30 cellular contexts compared by ENCODE assay signal in the genomic region with DNA sequence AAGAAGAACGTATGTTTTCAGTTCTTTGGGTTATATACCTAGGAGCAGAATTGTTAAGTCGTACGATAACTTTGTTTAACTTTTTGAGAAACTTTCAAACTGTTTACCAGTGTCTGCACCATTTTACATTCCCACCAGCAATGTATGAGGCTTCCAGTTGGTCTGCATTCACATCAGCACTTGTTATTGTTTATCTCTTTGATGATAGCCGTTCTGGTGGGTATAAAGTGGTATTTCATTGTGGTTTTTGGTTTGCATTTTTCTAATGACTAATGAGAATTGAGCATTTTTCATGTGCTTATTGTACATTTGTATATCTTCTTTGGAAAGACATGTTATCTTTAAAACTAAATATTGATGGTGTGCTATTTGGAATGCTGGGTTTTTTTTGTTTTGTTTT. TPM values are rescaled to one million over a fixed set of nuclear protein-coding genes. Genes with fewer than 3 reads are reported as not detected.
DNase-seq lines count a peak whose midpoint lies in the region; ATAC-seq and TF ChIP-seq lines count a peak whose summit lies in the region.
"Had no signal": no experiment of that assay in that cellular context is flagged by ENCODE, and none has a peak within 500 bp of the region (broad histone marks: within the 10 kb centered on the region; RNA-seq: fewer than 3 reads in every experiment).

No MANE protein-coding gene starts in this region.

- H3K4me1 ChIP-seq in HEK293 (ENCODE audit: control insufficient read depth, insufficient read depth, low read length): no peaks in the 10 kb centered on the region
- H3K4me1 ChIP-seq in adipocyte (ENCODE audit: control insufficient read depth, insufficient read depth, low read length): peaks cover 24% of the 10 kb centered on the region
- H3K4me1 ChIP-seq in PC-3 (ENCODE audit: insufficient read depth, low read length): peaks cover 17% of the 10 kb centered on the region
- H3K4me1 ChIP-seq: upper lobe of right lung had no signal

- ATAC-seq in HG03108 (IDR thresholded peaks at IDR 0.05; ENCODE audit: unreplicated experiment) (no peak), PC-3 (no peak), left ventricle myocardium superior (no peak)
- ATAC-seq: activated naive CD8-positive, alpha-beta T cell treated with anti-CD3 and anti-CD28 coated beads, Interleukin-2, amount 50 U/mL, for 24 hours; HepG2; upper lobe of right lung had no signal

- H3K9me3 ChIP-seq in AG04450 (ENCODE audit: control insufficient read depth, insufficient read depth, low read length) (no peaks in the 10 kb centered on the region), HEK293 (ENCODE audit: control insufficient read depth, insufficient read depth, low read depth, low read length) (no peaks in the 10 kb centered on the region), adipocyte (ENCODE audit: control insufficient read depth, low read length) (no peaks in the 10 kb centered on the region), PC-3 (ENCODE audit: low read length) (no peaks in the 10 kb centered on the region)
- H3K9me3 ChIP-seq: BE2C, upper lobe of right lung had no signal

- H3K4me2 ChIP-seq in PC-3 (ENCODE audit: low read length): no peak overlapping the region

- peaks cover 5 to 24% of the 10 kb centered on the region in 2 experiments for H3K36me3 ChIP-seq in HEK293 (ENCODE audit: control insufficient read depth in 2 of 2, insufficient read depth in 1 of 2, low read length in 2 of 2)
- H3K36me3 ChIP-seq in adipocyte (ENCODE audit: control insufficient read depth, insufficient read depth, low read length, severe bottlenecking): peaks cover 34% of the 10 kb centered on the region
- H3K36me3 ChIP-seq in PC-3 (ENCODE audit: low read depth, low read length): peaks cover 19% of the 10 kb centered on the region; the same call in 1 of the 2 replicates

- POLR2A ChIA-PET in AG04450 (lab: Yijun Ruan, JAX) (no interaction called here), HEK293 (lab: Yijun Ruan, JAX) (no interaction called here), PC-3 (lab: Charles Lee; ENCODE audit: unreplicated experiment) (no interaction called here)

- H3K27ac ChIP-seq in AG04450 (ENCODE audit: low read depth, low read length) (no peak overlapping the region), HEK293 (ENCODE audit: extremely low read depth, low read depth, low read length) (no peak overlapping the region), PC-3 (ENCODE audit: low read length) (no peak overlapping the region)
- H3K27ac ChIP-seq: upper lobe of right lung had no signal

- peak; percentile 63 for DNase-seq in AG04450 (ENCODE audit: low read depth, low spot score)
- peak; percentile 27 for DNase-seq in adipocyte (ENCODE audit: low read depth)
- peak; percentile 30 for DNase-seq in fibroblast of pulmonary artery (ENCODE audit: low read depth)
- no peak for DNase-seq in NCI-H82 (lab: John Stamatoyannopoulos, UW)
- no peak for DNase-seq in PC-3
- no peak for DNase-seq in left ventricle myocardium superior
- DNase-seq: 8988T; activated CD4-positive, alpha-beta T cell treated with anti-CD3 and anti-CD28 coated beads, Interleukin-2, amount 50 U/mL, for 1 hour; activated CD4-positive, CD25-positive, alpha-beta regulatory T cell; activated gamma-delta T cell treated with Interleukin-2 at 50 U/mL for 16 hours; activated naive CD8-positive, alpha-beta T cell treated with anti-CD3 and anti-CD28 coated beads, Interleukin-2, amount 50 U/mL, for 24 hours; activated T-cell treated with anti-CD3 and anti-CD28 coated beads, Interleukin-2, amount 50 U/mL, for 48 hours; BE2C; CD8-positive, alpha-beta memory T cell; cerebellar nuclear complex; DMS 273 treated with DMSO at 0.1 percent for 48 hours; H7; Karpas-422; NCI-H1417 treated with DMSO at 0.1 percent for 48 hours; NCI-H2081; NCI-H345; NCI-H774; nephron progenitor cell; RPMI8226; stimulated activated naive CD4-positive, alpha-beta T cell; T-helper 1 cell; upper lobe of right lung had no signal

- no peak overlapping the region for H3K9ac ChIP-seq in adipocyte (ENCODE audit: low read length)
- no peak overlapping the region for H3K9ac ChIP-seq in PC-3 (ENCODE audit: low read length)

- no peaks in the 10 kb centered on the region for H3F3A ChIP-seq in PC-3 (ENCODE audit: low read length, unreplicated experiment)

- TF ChIP-seq CTCF in AG04450 (IDR thresholded peaks at IDR 0.05; ENCODE audit: low read depth, low read length) (no peak), HEK293 (tag by site-specific recombination; IDR thresholded peaks at IDR 0.05) (no peak), fibroblast of pulmonary artery (IDR thresholded peaks at IDR 0.05; ENCODE audit: low read length, missing control alignments) (no peak), PC-3 (conservative IDR thresholded peaks at IDR 0.05; ENCODE audit: low read depth, low read length) (no peak)

- H3K79me2 ChIP-seq in PC-3 (ENCODE audit: low read length): peaks cover 60% of the 10 kb centered on the region

- CTCF ChIA-PET in AG04450 (lab: Charles Lee) (interaction anchor here (0.6 to 1.2 kb wide), 2 partner anchors 11 to 192 kb away, joined by 4 read pairs; no protein-coding TSS in a partner anchor), HEK293 (lab: Yijun Ruan, JAX) (interaction anchor here (0.6 kb wide), 1 partner anchor 182 kb away, joined by 3 read pairs; no protein-coding TSS in a partner anchor), PC-3 (lab: Charles Lee) (no interaction called here)

- no TSS peak for BruUV-seq in PC-3 (replicated peaks; lab: Mats Ljungman, UMichigan)

- no peak overlapping the region for H2AFZ ChIP-seq in PC-3 (ENCODE audit: low read length)

- H3K9me2 ChIP-seq in PC-3 (replicated peaks; ENCODE audit: low read length): no peaks in the 10 kb centered on the region

- H3K4me3 ChIP-seq in AG04450 (ENCODE audit: low read depth, low read length) (no peak overlapping the region), HEK293 (ENCODE audit: low read depth, low read length) (no peak overlapping the region), adipocyte (ENCODE audit: low read length) (no peak overlapping the region), fibroblast of pulmonary artery (replicated peaks; ENCODE audit: low read depth, low read length) (no peak overlapping the region), PC-3 (ENCODE audit: low read length) (no peak overlapping the region)
- H3K4me3 ChIP-seq: upper lobe of right lung had no signal

- intact Hi-C loops in PC-3 (cut with micrococcal nuclease) (no loop called here), left ventricle myocardium superior (cut with micrococcal nuclease) (no loop called here)

- H4K20me1 ChIP-seq in PC-3 (ENCODE audit: low read length): 0 out of 2 replicates have a peak, but pooled peaks cover 4% of the 10 kb centered on the region

- no peaks in the 10 kb centered on the region for H3K27me3 ChIP-seq in AG04450 (ENCODE audit: control insufficient read depth, insufficient read depth, low read length)
- no peaks in the 10 kb centered on the region for H3K27me3 ChIP-seq in adipocyte (replicated peaks; ENCODE audit: control insufficient read depth, insufficient read depth, low read length)
- no peaks in the 10 kb centered on the region for H3K27me3 ChIP-seq in PC-3 (ENCODE audit: low read length)
- H3K27me3 ChIP-seq: BE2C, upper lobe of right lung had no signal

TF ChIP-seq in HEK293, 187 proteins besides CTCF, POLR2A, EP300 and RAD21:
- TF ChIP-seq, protein P1, sequence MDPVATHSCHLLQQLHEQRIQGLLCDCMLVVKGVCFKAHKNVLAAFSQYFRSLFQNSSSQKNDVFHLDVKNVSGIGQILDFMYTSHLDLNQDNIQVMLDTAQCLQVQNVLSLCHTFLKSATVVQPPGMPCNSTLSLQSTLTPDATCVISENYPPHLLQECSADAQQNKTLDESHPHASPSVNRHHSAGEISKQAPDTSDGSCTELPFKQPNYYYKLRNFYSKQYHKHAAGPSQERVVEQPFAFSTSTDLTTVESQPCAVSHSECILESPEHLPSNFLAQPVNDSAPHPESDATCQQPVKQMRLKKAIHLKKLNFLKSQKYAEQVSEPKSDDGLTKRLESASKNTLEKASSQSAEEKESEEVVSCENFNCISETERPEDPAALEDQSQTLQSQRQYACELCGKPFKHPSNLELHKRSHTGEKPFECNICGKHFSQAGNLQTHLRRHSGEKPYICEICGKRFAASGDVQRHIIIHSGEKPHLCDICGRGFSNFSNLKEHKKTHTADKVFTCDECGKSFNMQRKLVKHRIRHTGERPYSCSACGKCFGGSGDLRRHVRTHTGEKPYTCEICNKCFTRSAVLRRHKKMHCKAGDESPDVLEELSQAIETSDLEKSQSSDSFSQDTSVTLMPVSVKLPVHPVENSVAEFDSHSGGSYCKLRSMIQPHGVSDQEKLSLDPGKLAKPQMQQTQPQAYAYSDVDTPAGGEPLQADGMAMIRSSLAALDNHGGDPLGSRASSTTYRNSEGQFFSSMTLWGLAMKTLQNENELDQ (tag by site-specific recombination; IDR thresholded peaks at IDR 0.05; ENCODE audit: low read depth): no peak
- TF ChIP-seq ZNF114 (tag by site-specific recombination; IDR thresholded peaks at IDR 0.05) (no peak), KLF8 (tag by site-specific recombination; IDR thresholded peaks at IDR 0.05) (no peak), ZNF175 (tag by site-specific recombination; IDR thresholded peaks at IDR 0.05) (no peak), EGR2 (tag by site-specific recombination; IDR thresholded peaks at IDR 0.05; ENCODE audit: low read depth) (no peak), ZNF140 (tag by site-specific recombination; IDR thresholded peaks at IDR 0.05) (peak; percentile 48; the same call in 1 of the 2 replicates), TCF7L2 (IDR thresholded peaks at IDR 0.05; ENCODE audit: borderline replicate concordance, low read depth, low read length) (no peak)

RNA-seq across cellular contexts. Expression of a gene that starts 59.8 kb away (rescaled TPM):
- polyA plus RNA-seq in AG04450 (2011; rRNA removed): 52.2 and 53.0 TPM in 2 replicates
- polyA minus RNA-seq in AG04450 (2011; rRNA and poly(A)+ RNA removed): 115 and 122 TPM in 2 replicates
- total RNA-seq in PC-3 (2014; rRNA removed): 65.3 and 87.1 TPM in 2 replicates
- total RNA-seq in left ventricle myocardium superior: 37.5 TPM

Comparison
In these comparisons a context has a peak if more than half of its experiments do, and no peak if none do; other contexts are left out.
1. DNase-seq: peak in AG04450 (single experiment), adipocyte (single experiment) and fibroblast of pulmonary artery (single experiment); none in NCI-H82 (single experiment), PC-3 (single experiment) and left ventricle myocardium superior (single experiment).